ENCODE assay signal across 11 cellular contexts in genomic region chr11:47468598-47469214, GRCh38. TPM values are rescaled to one million over a fixed set of nuclear protein-coding genes. Genes with fewer than 3 reads are reported as not detected.
DNase-seq lines count a peak whose midpoint lies in the region; ATAC-seq and TF ChIP-seq lines count a peak whose summit lies in the region.
"Had no signal": no experiment of that assay in that cellular context is flagged by ENCODE, and none has a peak within 500 bp of the region (broad histone marks: within the 10 kb centered on the region; RNA-seq: fewer than 3 reads in every experiment).

No MANE protein-coding gene starts in this region.

- no peak for TF ChIP-seq CTCF in liver (IDR thresholded peaks at IDR 0.05; ENCODE audit: low read depth, low read length, missing input control)

- no peak overlapping the region for H3K4me3 ChIP-seq in liver (ENCODE audit: low read depth in 1 of 3, low read length in 3 of 3)
- H3K4me3 ChIP-seq: BLaER1, prostate gland had no signal

- no peak for DNase-seq in activated naive CD4-positive, alpha-beta T cell treated with Interleukin-2 at 50 U/mL for 16 hours
- no peak for DNase-seq in activated naive CD8-positive, alpha-beta T cell treated with anti-CD3 and anti-CD28 coated beads, Interleukin-2, amount 10 ng/mL, durations not matched to agents 7 days and 5 days
- DNase-seq in NCI-H510A treated with DMSO at 0.1 percent for 48 hours (lab: John Stamatoyannopoulos, UW) (no peak), NCI-H2029 treated with DMSO at 0.1 percent for 48 hours (lab: John Stamatoyannopoulos, UW) (no peak)

- H3K27me3 Mint-ChIP-seq in activated naive CD4-positive, alpha-beta T cell treated with anti-CD3 and anti-CD28 coated beads, Interleukin-2, amount 50 U/mL, for 24 hours, result no peaks in the 10 kb centered on the region
- no peaks in the 10 kb centered on the region for H3K27me3 Mint-ChIP-seq in activated naive CD8-positive, alpha-beta T cell treated with anti-CD3 and anti-CD28 coated beads, Interleukin-2, amount 10 ng/mL, durations not matched to agents 7 days and 5 days

- POLR2A ChIA-PET in activated naive CD8-positive, alpha-beta T cell treated with anti-CD3 and anti-CD28 coated beads, Interleukin-2, amount 10 ng/mL, durations not matched to agents 7 days and 5 days (lab: Charles Lee), result interaction anchor here (0.6 kb wide), 1 partner anchor 132 kb away, joined by 3 read pairs; no protein-coding TSS in a partner anchor

- H3K27me3 ChIP-seq in liver (ENCODE audit: control insufficient read depth in 4 of 4, insufficient read depth in 4 of 4, low read length in 3 of 4), result no peaks in the 10 kb centered on the region
- H3K27me3 ChIP-seq: BLaER1 had no signal

- no peaks in the 10 kb centered on the region for H3K9me3 ChIP-seq in liver (ENCODE audit: control insufficient read depth in 4 of 4, low read length in 3 of 4)
- H3K9me3 ChIP-seq: BLaER1, prostate gland had no signal

- no peaks in the 10 kb centered on the region for H3K9me3 Mint-ChIP-seq in activated naive CD4-positive, alpha-beta T cell treated with anti-CD3 and anti-CD28 coated beads, Interleukin-2, amount 50 U/mL, for 24 hours
- no peaks in the 10 kb centered on the region for H3K9me3 Mint-ChIP-seq in activated naive CD8-positive, alpha-beta T cell treated with anti-CD3 and anti-CD28 coated beads, Interleukin-2, amount 10 ng/mL, durations not matched to agents 7 days and 5 days
- H3K9me3 Mint-ChIP-seq: activated T-helper 1 cell treated with anti-CD3 and anti-CD28 coated beads, Interleukin-12 subunit alpha, Interleukin-12 subunit beta, Interleukin-2, Interleukin-4 antibody, amounts not matched to agents 30 ng/mL and 10 ng/mL and 1 ng/mL, durations not matched to agents 14 hours and 24 hours and 36 hours had no signal

- H3K4me1 ChIP-seq in liver (ENCODE audit: control insufficient read depth in 4 of 4, insufficient read depth in 4 of 4, low read length in 3 of 4), result peaks cover 9 to 58% (median 48%) of the 10 kb centered on the region in 4 donors

- no peak overlapping the region for H3K9ac ChIP-seq in liver (ENCODE audit: low read depth in 1 of 2, low read length in 2 of 2)
- H3K9ac ChIP-seq: BLaER1 had no signal

- H3K4me3 Mint-ChIP-seq in activated naive CD4-positive, alpha-beta T cell treated with anti-CD3 and anti-CD28 coated beads, Interleukin-2, amount 50 U/mL, for 24 hours, result peak overlapping the region; percentile 26
- H3K4me3 Mint-ChIP-seq in activated naive CD8-positive, alpha-beta T cell treated with anti-CD3 and anti-CD28 coated beads, Interleukin-2, amount 10 ng/mL, durations not matched to agents 7 days and 5 days, result no peak overlapping the region
- H3K4me3 Mint-ChIP-seq: activated T-helper 1 cell treated with anti-CD3 and anti-CD28 coated beads, Interleukin-12 subunit alpha, Interleukin-12 subunit beta, Interleukin-2, Interleukin-4 antibody, amounts not matched to agents 30 ng/mL and 10 ng/mL and 1 ng/mL, durations not matched to agents 14 hours and 24 hours and 36 hours had no signal

- WGBS in liver, result 42% methylated on average over 8 of the region's 8 CpGs

- H3K36me3 ChIP-seq in liver (ENCODE audit: control insufficient read depth in 4 of 4, insufficient read depth in 3 of 4, low read depth in 1 of 4, low read length in 3 of 4), result peaks cover 9 to 41% (median 40%) of the 10 kb centered on the region in 4 donors

- H3K27ac Mint-ChIP-seq in activated naive CD4-positive, alpha-beta T cell treated with anti-CD3 and anti-CD28 coated beads, Interleukin-2, amount 50 U/mL, for 24 hours, result peak overlapping the region; percentile 77
- H3K27ac Mint-ChIP-seq in activated naive CD8-positive, alpha-beta T cell treated with anti-CD3 and anti-CD28 coated beads, Interleukin-2, amount 10 ng/mL, durations not matched to agents 7 days and 5 days, result peak overlapping the region; percentile 1
- H3K27ac Mint-ChIP-seq: activated T-helper 1 cell treated with anti-CD3 and anti-CD28 coated beads, Interleukin-12 subunit alpha, Interleukin-12 subunit beta, Interleukin-2, Interleukin-4 antibody, amounts not matched to agents 30 ng/mL and 10 ng/mL and 1 ng/mL, durations not matched to agents 14 hours and 24 hours and 36 hours had no signal

- H3K4me1 Mint-ChIP-seq in activated naive CD4-positive, alpha-beta T cell treated with anti-CD3 and anti-CD28 coated beads, Interleukin-2, amount 50 U/mL, for 24 hours, result peaks cover 11% of the 10 kb centered on the region
- H3K4me1 Mint-ChIP-seq in activated naive CD8-positive, alpha-beta T cell treated with anti-CD3 and anti-CD28 coated beads, Interleukin-2, amount 10 ng/mL, durations not matched to agents 7 days and 5 days, result peaks cover 1% of the 10 kb centered on the region

- H3K27ac ChIP-seq in liver (ENCODE audit: low read depth in 1 of 2, low read length in 2 of 2) (no peak overlapping the region), temporal lobe (ENCODE audit: low read depth, low read length) (peak overlapping the region; percentile 47)
- H3K27ac ChIP-seq: BLaER1, prostate gland had no signal

- TF ChIP-seq RAD21 in liver (IDR thresholded peaks at IDR 0.05), result no peak

- H3K36me3 Mint-ChIP-seq in activated naive CD4-positive, alpha-beta T cell treated with anti-CD3 and anti-CD28 coated beads, Interleukin-2, amount 50 U/mL, for 24 hours, result peaks cover 7% of the 10 kb centered on the region
- peaks cover 19% of the 10 kb centered on the region for H3K36me3 Mint-ChIP-seq in activated naive CD8-positive, alpha-beta T cell treated with anti-CD3 and anti-CD28 coated beads, Interleukin-2, amount 10 ng/mL, durations not matched to agents 7 days and 5 days

- ATAC-seq in activated naive CD8-positive, alpha-beta T cell treated with anti-CD3 and anti-CD28 coated beads, Interleukin-2, amount 10 ng/mL, durations not matched to agents 7 days and 5 days (ENCODE audit: low read depth), result no peak
- no peak for ATAC-seq in GM18873 (IDR thresholded peaks at IDR 0.05; ENCODE audit: low FRiP score, unreplicated experiment)

TF ChIP-seq in liver, 16 proteins besides CTCF, POLR2A, EP300 and RAD21:
- TF ChIP-seq HNF4A (conservative IDR thresholded peaks at IDR 0.05) (peak; percentile 21 to 34), EGR1 (IDR thresholded peaks at IDR 0.05; ENCODE audit: low read depth in 2 of 2) (peak in 1 of 2 donors; percentile 14), SP1 (IDR thresholded peaks at IDR 0.05) (peak; percentile 8), RXRA (IDR thresholded peaks at IDR 0.05) (peak; percentile 41 to 71), YY1 (IDR thresholded peaks at IDR 0.05) (peak; percentile 56), NR2F2 (IDR thresholded peaks at IDR 0.05) (peak; percentile 92), MAX (IDR thresholded peaks at IDR 0.05) (no peak), FOXA2 (IDR thresholded peaks at IDR 0.05) (no peak)

RNA-seq across cellular contexts. Expression of gene RAPSN, which starts 19.8 kb away (rescaled TPM):
- under 1 TPM; 0.42 to 0.91 TPM for total RNA-seq in activated naive CD8-positive, alpha-beta T cell treated with anti-CD3 and anti-CD28 coated beads, Interleukin-2, amount 10 ng/mL, durations not matched to agents 7 days and 5 days
- under 1 TPM in 1 of 2 donors, not detected in 1; 0.59 TPM for total RNA-seq in liver
- under 1 TPM; 0.12 to 0.28 TPM for polyA plus RNA-seq in liver
- total RNA-seq in temporal lobe, result not detected

RNA-seq across cellular contexts. Expression of gene PSMC3, which starts 42.5 kb away (rescaled TPM):
- 100 to 1,000 TPM; 113 to 115 TPM for total RNA-seq in activated naive CD8-positive, alpha-beta T cell treated with anti-CD3 and anti-CD28 coated beads, Interleukin-2, amount 10 ng/mL, durations not matched to agents 7 days and 5 days
- total RNA-seq in liver, result 10 to 100 TPM; 58.0 to 96.6 TPM
- polyA plus RNA-seq in liver, result 100 to 1,000 TPM; 110 TPM
- 90.2 TPM for total RNA-seq in temporal lobe
